11 cellular contexts compared by ENCODE assay signal in genomic region chr11:10326080-10326964, GRCh38. TPM values are rescaled to one million over a fixed set of nuclear protein-coding genes. Genes with fewer than 3 reads are reported as not detected.
DNase-seq lines count a peak whose midpoint lies in the region; ATAC-seq and TF ChIP-seq lines count a peak whose summit lies in the region.
"Had no signal": no experiment of that assay in that cellular context is flagged by ENCODE, and none has a peak within 500 bp of the region (broad histone marks: within the 10 kb centered on the region; RNA-seq: fewer than 3 reads in every experiment).

No MANE protein-coding gene starts in this region.

- H3K27me3 Mint-ChIP-seq in activated naive CD8-positive, alpha-beta T cell treated with anti-CD3 and anti-CD28 coated beads, Interleukin-2, amount 50 U/mL, for 24 hours: peaks cover 5% of the 10 kb centered on the region

- 35% methylated on average over 2 of the region's 2 CpGs for WGBS in right cardiac atrium

- H3K4me3 ChIP-seq in ascending aorta (no peak overlapping the region), right cardiac atrium (ENCODE audit: low read length) (no peak overlapping the region), gastrocnemius medialis (no peak overlapping the region)

- H3K36me3 ChIP-seq in ascending aorta: no peaks in the 10 kb centered on the region
- H3K36me3 ChIP-seq in gastrocnemius medialis: no peaks in the 10 kb centered on the region

- ATAC-seq in right cardiac atrium: peak; percentile 34 to 53
- ATAC-seq in gastrocnemius medialis: no peak
- ATAC-seq in activated naive CD8-positive, alpha-beta T cell treated with anti-CD3 and anti-CD28 coated beads, Interleukin-2, amount 50 U/mL, for 24 hours: no peak
- ATAC-seq in esophagus mucosa: no peak
- ATAC-seq in GM21447 (IDR thresholded peaks at IDR 0.05; ENCODE audit: unreplicated experiment): no peak
- ATAC-seq: activated CD8-positive, alpha-beta T cell treated with anti-CD3 and anti-CD28 coated beads for 36 hours had no signal

- H3K27me3 ChIP-seq in ascending aorta: no peaks in the 10 kb centered on the region
- H3K27me3 ChIP-seq in right cardiac atrium (ENCODE audit: control insufficient read depth, insufficient read depth): no peaks in the 10 kb centered on the region
- H3K27me3 ChIP-seq in gastrocnemius medialis: no peaks in the 10 kb centered on the region

- no peaks in the 10 kb centered on the region for H3K9me3 Mint-ChIP-seq in activated naive CD8-positive, alpha-beta T cell treated with anti-CD3 and anti-CD28 coated beads, Interleukin-2, amount 50 U/mL, for 24 hours
- H3K9me3 Mint-ChIP-seq: activated CD8-positive, alpha-beta T cell treated with anti-CD3 and anti-CD28 coated beads for 36 hours; CD4-positive, CD25-positive, alpha-beta regulatory T cell had no signal

- TF ChIP-seq POLR2A in gastrocnemius medialis (IDR thresholded peaks at IDR 0.05): no peak

- intact Hi-C loops in ascending aorta (cut with DNase I) (loop anchor here (5.0 kb wide), 1 partner anchor 41 kb away; no protein-coding TSS in a partner anchor), right cardiac atrium (cut with DNase I) (no loop called here), gastrocnemius medialis (cut with DNase I; ENCODE audit: low total_unique reads) (no loop called here)

- TF ChIP-seq CTCF in ascending aorta (IDR thresholded peaks at IDR 0.05) (no peak), gastrocnemius medialis (IDR thresholded peaks at IDR 0.05 in 4 of 5, conservative IDR thresholded peaks at IDR 0.05 in 1 of 5) (no peak)

- no peaks in the 10 kb centered on the region for H3K36me3 Mint-ChIP-seq in activated naive CD8-positive, alpha-beta T cell treated with anti-CD3 and anti-CD28 coated beads, Interleukin-2, amount 50 U/mL, for 24 hours (ENCODE audit: low read depth)
- H3K36me3 Mint-ChIP-seq: CD4-positive, CD25-positive, alpha-beta regulatory T cell had no signal

- no peak overlapping the region for H3K27ac Mint-ChIP-seq in activated naive CD8-positive, alpha-beta T cell treated with anti-CD3 and anti-CD28 coated beads, Interleukin-2, amount 50 U/mL, for 24 hours
- H3K27ac Mint-ChIP-seq: activated CD8-positive, alpha-beta T cell treated with anti-CD3 and anti-CD28 coated beads for 36 hours; CD4-positive, CD25-positive, alpha-beta regulatory T cell had no signal

- H3K9me3 ChIP-seq in ascending aorta (no peaks in the 10 kb centered on the region), right cardiac atrium (ENCODE audit: control insufficient read depth, low read length) (no peaks in the 10 kb centered on the region), gastrocnemius medialis (no peaks in the 10 kb centered on the region)

- H3K4me1 Mint-ChIP-seq in activated naive CD8-positive, alpha-beta T cell treated with anti-CD3 and anti-CD28 coated beads, Interleukin-2, amount 50 U/mL, for 24 hours: peaks cover 15% of the 10 kb centered on the region

- peak; percentile 35 for DNase-seq in ELF-1 (ENCODE audit: low read depth, low spot score)
- DNase-seq in ascending aorta (ENCODE audit: low spot score in 2 of 2): no peak
- DNase-seq in right cardiac atrium: peak; percentile 18 to 79 (median 68)
- DNase-seq in gastrocnemius medialis: peak in 1 of 2 donors; percentile 30
- no peak for DNase-seq in activated naive CD8-positive, alpha-beta T cell treated with anti-CD3 and anti-CD28 coated beads, Interleukin-2, amount 50 U/mL, for 24 hours
- no peak for DNase-seq in EL
- DNase-seq: activated CD8-positive, alpha-beta T cell treated with anti-CD3 and anti-CD28 coated beads for 36 hours; CD4-positive, CD25-positive, alpha-beta regulatory T cell; NCI-H2029 had no signal

- H3K4me3 Mint-ChIP-seq in activated naive CD8-positive, alpha-beta T cell treated with anti-CD3 and anti-CD28 coated beads, Interleukin-2, amount 50 U/mL, for 24 hours: no peak overlapping the region
- H3K4me3 Mint-ChIP-seq: activated CD8-positive, alpha-beta T cell treated with anti-CD3 and anti-CD28 coated beads for 36 hours; CD4-positive, CD25-positive, alpha-beta regulatory T cell had no signal

- H3K4me1 ChIP-seq in ascending aorta (peaks cover 12 to 50% of the 10 kb centered on the region in 2 donors), right cardiac atrium (ENCODE audit: control insufficient read depth, insufficient read depth, low read length) (peaks cover 24% of the 10 kb centered on the region), gastrocnemius medialis (peaks cover 27 to 37% of the 10 kb centered on the region in 2 donors)

- H3K27ac ChIP-seq in ascending aorta: peak overlapping the region; percentile 64 to 81
- peak overlapping the region; percentile 87 for H3K27ac ChIP-seq in right cardiac atrium (ENCODE audit: low read length)
- H3K27ac ChIP-seq in gastrocnemius medialis: peak overlapping the region; percentile 27 to 55 (median 40)

- in situ Hi-C loops in gastrocnemius medialis (cut with MboI; ENCODE audit: low sequenced_read_pairs in 4 of 4): loop anchor here in 3 of 4 donors (10.0 kb wide), 3 partner anchors 122 to 562 kb away; no protein-coding TSS in a partner anchor

RNA-seq across cellular contexts. Expression of gene ADM, which starts 21.4 kb away (rescaled TPM):
- total RNA-seq in ascending aorta (56.8 TPM), right cardiac atrium (100 to 1,000 TPM in 3 of 4 donors, 10 to 100 TPM in 1; 57.9 to 219 (median 166) TPM), gastrocnemius medialis (100 to 1,000 TPM in 1 of 4 donors, 10 to 100 TPM in 3; 40.4 to 194 (median 57.7) TPM), esophagus mucosa (15.5 TPM)
- polyA plus RNA-seq in right cardiac atrium: 151 TPM
- polyA plus RNA-seq: CD4-positive, CD25-positive, alpha-beta regulatory T cell had no signal

RNA-seq across cellular contexts. Expression of gene SBF2, which starts 32.3 kb away (rescaled TPM):
- 34.5 TPM for total RNA-seq in ascending aorta
- 10 to 100 TPM; 20.5 to 32.2 (median 23.3) TPM for total RNA-seq in right cardiac atrium
- 10.8 TPM for polyA plus RNA-seq in right cardiac atrium
- total RNA-seq in gastrocnemius medialis: 10 to 100 TPM; 19.3 to 28.1 (median 25.8) TPM
- 27.7 TPM for total RNA-seq in esophagus mucosa

Comparison
In these comparisons a context has a peak if more than half of its experiments do, and no peak if none do; other contexts are left out.
1. DNase-seq: peak in ELF-1 (single experiment) and right cardiac atrium (3 of 3); none in ascending aorta (0 of 2), activated naive CD8-positive, alpha-beta T cell treated with anti-CD3 and anti-CD28 coated beads, Interleukin-2, amount 50 U/mL, for 24 hours (single experiment) and EL (single experiment).
2. ATAC-seq: peak in right cardiac atrium (2 of 2); none in gastrocnemius medialis (0 of 2), activated naive CD8-positive, alpha-beta T cell treated with anti-CD3 and anti-CD28 coated beads, Interleukin-2, amount 50 U/mL, for 24 hours (single experiment), esophagus mucosa (single experiment) and GM21447 (single experiment).
3. Peak in every context shown above with its lines, with median percentiles within 50 percentile points of each other: H3K27ac ChIP-seq.